In the genomic region with DNA sequence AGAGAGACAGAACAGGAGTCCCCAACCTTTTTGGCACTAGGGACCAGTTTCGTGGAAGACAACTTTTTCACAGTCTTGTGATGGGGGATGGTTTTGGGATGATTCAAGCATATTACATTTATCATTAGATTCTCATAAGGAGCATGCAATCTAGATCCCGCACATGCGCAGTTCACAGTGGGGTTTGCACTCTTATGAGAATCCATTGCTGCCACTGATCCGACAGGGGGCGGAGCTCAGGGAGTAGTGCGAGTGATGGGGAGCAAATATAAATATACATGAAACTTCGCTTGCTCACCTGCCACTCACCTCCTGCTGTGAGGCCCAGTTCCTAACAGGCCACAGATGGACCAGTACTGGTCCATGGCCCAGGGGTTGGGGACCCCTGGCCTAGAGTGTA, we compare ENCODE assay signal across 23 cellular contexts. TPM values are rescaled to one million over a fixed set of nuclear protein-coding genes. Genes with fewer than 3 reads are reported as not detected.
"Had no signal": no experiment of that assay in that cellular context is flagged by ENCODE, and none has a peak within 500 bp of the region (broad histone marks: within the 10 kb centered on the region; RNA-seq: fewer than 3 reads in every experiment).

No MANE protein-coding gene starts in this region.

- H3K27me3 Mint-ChIP-seq: IgD-negative memory B cell had no signal

- H3K9me3 Mint-ChIP-seq: IgD-negative memory B cell had no signal

- H3K27ac ChIP-seq: HL-60, RWPE1 had no signal

- H3K4me3 Mint-ChIP-seq: IgD-negative memory B cell had no signal

- H3K36me3 Mint-ChIP-seq: IgD-negative memory B cell had no signal

- H3K27ac Mint-ChIP-seq: IgD-negative memory B cell had no signal

- DNase-seq: KBM-7, MV-4-11, NCI-H1048, NCI-H1105, NCI-H1417, NCI-H1436 treated with DMSO at 0.1 percent for 48 hours, NCI-H1694, NCI-H187 treated with DMSO at 0.1 percent for 48 hours, NCI-H2081, NCI-H2107, NCI-H2227 treated with DMSO at 0.1 percent for 48 hours, NCI-H524, NCI-H526 treated with DMSO at 0.1 percent for 48 hours, NCI-H748 treated with DMSO at 0.1 percent for 48 hours, SHP77, T-helper 1 cell had no signal

RNA-seq across cellular contexts. Expression of a gene that starts 14.2 kb away (rescaled TPM):
- total RNA-seq: LHCN-M2, MCF 10A, SK-MEL-5 had no signal

RNA-seq across cellular contexts. Expression of a gene that starts 55.7 kb away (rescaled TPM):
- total RNA-seq: LHCN-M2, MCF 10A, NCI-H460, SK-MEL-5 had no signal
